ENCODE assay signal across 8 cellular contexts in the genomic region with DNA sequence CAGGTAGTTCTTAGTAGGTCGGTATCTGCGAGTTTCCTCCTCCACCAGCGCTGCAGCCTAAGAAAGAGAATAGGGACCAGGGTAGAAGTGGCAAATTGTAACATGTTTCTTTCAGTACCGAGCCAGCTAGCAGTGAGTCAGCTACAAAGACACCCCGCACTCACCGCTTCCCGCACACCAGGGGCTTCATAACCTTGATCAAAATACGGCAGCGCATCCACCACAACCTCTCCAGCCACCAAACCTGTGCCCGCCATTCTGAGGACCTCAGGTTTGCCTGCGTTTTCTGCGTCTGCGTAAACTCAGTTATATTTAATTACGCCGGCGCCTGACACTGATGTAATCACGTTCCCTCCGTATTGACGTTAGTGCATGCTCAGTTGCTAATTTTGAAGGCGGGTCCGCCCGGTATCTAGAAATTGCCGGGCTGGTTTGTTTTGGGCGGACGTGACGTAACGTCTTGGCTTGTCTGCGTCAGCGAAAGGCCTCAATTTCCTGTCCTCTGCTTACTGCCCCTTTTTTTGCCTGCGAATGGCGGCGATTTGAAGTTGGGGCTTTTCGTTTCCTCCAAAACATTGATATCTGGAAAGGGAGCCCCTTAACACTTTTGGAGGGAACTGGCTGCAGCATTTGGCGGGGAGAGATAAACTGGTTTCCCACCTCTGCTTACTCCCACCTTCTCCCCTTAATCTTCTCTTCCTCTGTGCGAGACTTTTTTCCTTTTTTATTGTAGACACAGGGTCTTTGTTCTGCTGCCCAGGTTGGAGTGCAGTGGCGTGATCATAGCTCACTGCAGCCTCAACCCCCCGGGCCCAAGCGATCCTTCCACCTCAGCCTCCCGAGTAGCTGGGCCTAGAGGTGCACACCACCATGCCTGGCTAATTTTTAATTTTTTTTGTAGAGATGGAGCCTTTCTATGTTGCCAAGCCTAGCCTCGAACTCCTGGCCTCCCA. TPM values are rescaled to one million over a fixed set of nuclear protein-coding genes. Genes with fewer than 3 reads are reported as not detected.
DNase-seq lines count a peak whose midpoint lies in the region; ATAC-seq lines count a peak whose summit lies in the region.

A gene (minus strand): TSS at position 281 of the 953 bp plus-strand sequence. CDS start 24 bp downstream, at position 257.

- peak within 1 kb of the TSS in 1 of 2 experiments; percentile 55 for H3K14ac ChIP-seq in mesenchymal stem cell (ENCODE audit: low read length in 2 of 2)

- H3K27ac ChIP-seq in mesenchymal stem cell (ENCODE audit: low read length, poor library complexity, severe bottlenecking): peak within 1 kb of the TSS; percentile 43

- DNase-seq in COR-L47 (lab: John Stamatoyannopoulos, UW): peak; percentile 98
- DNase-seq in HUDEP-2 (lab: John Stamatoyannopoulos, UW; ENCODE audit: unreplicated experiment in 76 of 76): peak; percentile 12 to 97 (median 92)
- peak; percentile 98 for DNase-seq in NT2/D1 (ENCODE audit: low read depth, low spot score)
- peak; percentile 99 for DNase-seq in activated CD8-positive, alpha-beta memory T cell treated with anti-CD3 and anti-CD28 coated beads, Interleukin-2, amount 10 ng/mL, durations not matched to agents 7 days and 5 days
- DNase-seq in mesenchymal stem cell: peak; percentile 98
- peak; percentile 86 for DNase-seq in stimulated activated CD8-positive, alpha-beta memory T cell treated with anti-CD3 and anti-CD28 coated beads, Interleukin-12 subunit alpha, Interleukin-12 subunit beta, amount 100 ng/mL, for 4 hours (ENCODE audit: low read depth)

- peaks cover 19% of the 10 kb centered on the region for H3K79me1 ChIP-seq in mesenchymal stem cell (replicated peaks; ENCODE audit: low read length, poor library complexity, severe bottlenecking)

- H2BK15ac ChIP-seq in mesenchymal stem cell (ENCODE audit: low read depth, poor library complexity, severe bottlenecking): no peak within 1 kb of the TSS

- H3K9me3 ChIP-seq in NT2/D1 (ENCODE audit: insufficient read depth, low read length): no peaks in the 10 kb centered on the region
- no peaks in the 10 kb centered on the region for H3K9me3 ChIP-seq in endocrine pancreas (ENCODE audit: control insufficient read depth, low read length)
- no peaks in the 10 kb centered on the region for H3K9me3 ChIP-seq in mesenchymal stem cell (ENCODE audit: control insufficient read depth, low read length)

- CTCF ChIA-PET in activated CD8-positive, alpha-beta memory T cell treated with anti-CD3 and anti-CD28 coated beads, Interleukin-2, amount 10 ng/mL, durations not matched to agents 7 days and 5 days (lab: Charles Lee): interaction anchor here (0.9 kb wide), 1 partner anchor 10 kb away, joined by 4 read pairs; no protein-coding TSS in a partner anchor

- H3K36me3 Mint-ChIP-seq in activated CD8-positive, alpha-beta memory T cell treated with anti-CD3 and anti-CD28 coated beads, Interleukin-2, amount 10 ng/mL, durations not matched to agents 7 days and 5 days: peaks cover 21% of the 10 kb centered on the region

- H3K4me2 ChIP-seq in mesenchymal stem cell (ENCODE audit: low read length, poor library complexity, severe bottlenecking): peak within 1 kb of the TSS; percentile 77

- peaks cover 38% of the 10 kb centered on the region for H3K36me3 ChIP-seq in NT2/D1 (ENCODE audit: insufficient read depth, insufficient read length, low read length)
- no peaks in the 10 kb centered on the region for H3K36me3 ChIP-seq in endocrine pancreas (ENCODE audit: control insufficient read depth, insufficient read depth, low read length)
- peaks cover 14 to 40% of the 10 kb centered on the region in 2 experiments for H3K36me3 ChIP-seq in mesenchymal stem cell (ENCODE audit: control insufficient read depth in 1 of 2, insufficient read depth in 2 of 2, low read depth in 1 of 2, low read length in 2 of 2)

- no peaks in the 10 kb centered on the region for H3K27me3 Mint-ChIP-seq in activated CD8-positive, alpha-beta memory T cell treated with anti-CD3 and anti-CD28 coated beads, Interleukin-2, amount 10 ng/mL, durations not matched to agents 7 days and 5 days

- peak within 1 kb of the TSS; percentile 90 for H2AK5ac ChIP-seq in mesenchymal stem cell (ENCODE audit: low read length, severe bottlenecking)

- peak within 1 kb of the TSS; percentile 97 for H3K4me3 Mint-ChIP-seq in activated CD8-positive, alpha-beta memory T cell treated with anti-CD3 and anti-CD28 coated beads, Interleukin-2, amount 10 ng/mL, durations not matched to agents 7 days and 5 days

- H3K23ac ChIP-seq in mesenchymal stem cell (ENCODE audit: low read length in 2 of 2): no peak within 1 kb of the TSS

- H3K27me3 ChIP-seq in NT2/D1 (ENCODE audit: insufficient read depth, insufficient read length) (no peaks in the 10 kb centered on the region), endocrine pancreas (ENCODE audit: control insufficient read depth, insufficient read depth, low read length) (no peaks in the 10 kb centered on the region), mesenchymal stem cell (ENCODE audit: control insufficient read depth in 1 of 2, insufficient read depth in 1 of 2, low read length in 2 of 2) (no peaks in the 10 kb centered on the region)

- H2BK5ac ChIP-seq in mesenchymal stem cell (ENCODE audit: low read depth, low read length, poor library complexity, severe bottlenecking): peak within 1 kb of the TSS; percentile 10

- H4K91ac ChIP-seq in mesenchymal stem cell (ENCODE audit: low read length): no peak within 1 kb of the TSS

- peak; percentile 99 for ATAC-seq in GM21381 (IDR thresholded peaks at IDR 0.05; ENCODE audit: unreplicated experiment)
- peak; percentile 99 for ATAC-seq in activated CD8-positive, alpha-beta memory T cell treated with anti-CD3 and anti-CD28 coated beads, Interleukin-2, amount 10 ng/mL, durations not matched to agents 7 days and 5 days

- no peak within 1 kb of the TSS for H2BK120ac ChIP-seq in mesenchymal stem cell (ENCODE audit: low read depth, low read length)

- H3K4me1 Mint-ChIP-seq in activated CD8-positive, alpha-beta memory T cell treated with anti-CD3 and anti-CD28 coated beads, Interleukin-2, amount 10 ng/mL, durations not matched to agents 7 days and 5 days: peaks cover 40% of the 10 kb centered on the region

- peak within 1 kb of the TSS; percentile 80 to 93 for H3K18ac ChIP-seq in mesenchymal stem cell (ENCODE audit: low read depth in 1 of 2, low read length in 2 of 2)

- peak within 1 kb of the TSS; percentile 95 for H4K8ac ChIP-seq in mesenchymal stem cell (ENCODE audit: low read length)

- peak within 1 kb of the TSS; percentile 98 for H3K9ac ChIP-seq in NT2/D1 (ENCODE audit: insufficient read length, low read depth)
- peak within 1 kb of the TSS; percentile 58 for H3K9ac ChIP-seq in endocrine pancreas (ENCODE audit: control insufficient read depth, insufficient read depth, low read length)
- H3K9ac ChIP-seq in mesenchymal stem cell (ENCODE audit: low read length): peak within 1 kb of the TSS; percentile 99

- WGBS in mesenchymal stem cell: 14% methylated on average over 39 of the region's 40 CpGs

- H3K27ac Mint-ChIP-seq in activated CD8-positive, alpha-beta memory T cell treated with anti-CD3 and anti-CD28 coated beads, Interleukin-2, amount 10 ng/mL, durations not matched to agents 7 days and 5 days: peak within 1 kb of the TSS; percentile 98

- no peak within 1 kb of the TSS for H2BK12ac ChIP-seq in mesenchymal stem cell (ENCODE audit: low read length in 2 of 2)

- H3K9me3 Mint-ChIP-seq in activated CD8-positive, alpha-beta memory T cell treated with anti-CD3 and anti-CD28 coated beads, Interleukin-2, amount 10 ng/mL, durations not matched to agents 7 days and 5 days (ENCODE audit: low read depth): no peaks in the 10 kb centered on the region

- H2AFZ ChIP-seq in mesenchymal stem cell (ENCODE audit: low read depth, low read length): peak within 1 kb of the TSS; percentile 88

- peak within 1 kb of the TSS; percentile 90 for H3K4me3 ChIP-seq in NT2/D1 (ENCODE audit: insufficient read length, low read depth)
- peak within 1 kb of the TSS; percentile 99 for H3K4me3 ChIP-seq in endocrine pancreas (ENCODE audit: control insufficient read depth, insufficient read depth, low read length)
- H3K4me3 ChIP-seq in mesenchymal stem cell (ENCODE audit: insufficient read depth in 1 of 2, low read depth in 1 of 2, low read length in 2 of 2): peak within 1 kb of the TSS; percentile 86 to 98

- H3K4me1 ChIP-seq in NT2/D1 (ENCODE audit: insufficient read depth, insufficient read length) (no peaks in the 10 kb centered on the region), endocrine pancreas (ENCODE audit: control insufficient read depth, insufficient read depth, low read length) (peaks cover 8% of the 10 kb centered on the region), mesenchymal stem cell (ENCODE audit: control insufficient read depth, insufficient read depth, low read depth, low read length) (peaks cover 5% of the 10 kb centered on the region)

- peak within 1 kb of the TSS; percentile 1 to 88 for H3K4ac ChIP-seq in mesenchymal stem cell (ENCODE audit: low read depth in 1 of 2, low read length in 2 of 2)

RNA-seq across cellular contexts. Expression of the gene that starts here (rescaled TPM):
- total RNA-seq in activated CD8-positive, alpha-beta memory T cell treated with anti-CD3 and anti-CD28 coated beads, Interleukin-2, amount 10 ng/mL, durations not matched to agents 7 days and 5 days: 10 to 100 TPM; 36.3 to 44.1 TPM
- 37.7 TPM for polyA plus RNA-seq in mesenchymal stem cell (2013, experiment 1 of 2)
- polyA plus RNA-seq in mesenchymal stem cell (2013, experiment 2 of 2): 40.3 TPM

Comparison
In these comparisons a context has a peak if more than half of its experiments do, and no peak if none do; other contexts are left out.
1. Peak in every context shown above with its lines: DNase-seq, ATAC-seq, H3K4me3 ChIP-seq and H3K27ac ChIP-seq.